ENCODE assay signal across 14 cellular contexts in the genomic region with DNA sequence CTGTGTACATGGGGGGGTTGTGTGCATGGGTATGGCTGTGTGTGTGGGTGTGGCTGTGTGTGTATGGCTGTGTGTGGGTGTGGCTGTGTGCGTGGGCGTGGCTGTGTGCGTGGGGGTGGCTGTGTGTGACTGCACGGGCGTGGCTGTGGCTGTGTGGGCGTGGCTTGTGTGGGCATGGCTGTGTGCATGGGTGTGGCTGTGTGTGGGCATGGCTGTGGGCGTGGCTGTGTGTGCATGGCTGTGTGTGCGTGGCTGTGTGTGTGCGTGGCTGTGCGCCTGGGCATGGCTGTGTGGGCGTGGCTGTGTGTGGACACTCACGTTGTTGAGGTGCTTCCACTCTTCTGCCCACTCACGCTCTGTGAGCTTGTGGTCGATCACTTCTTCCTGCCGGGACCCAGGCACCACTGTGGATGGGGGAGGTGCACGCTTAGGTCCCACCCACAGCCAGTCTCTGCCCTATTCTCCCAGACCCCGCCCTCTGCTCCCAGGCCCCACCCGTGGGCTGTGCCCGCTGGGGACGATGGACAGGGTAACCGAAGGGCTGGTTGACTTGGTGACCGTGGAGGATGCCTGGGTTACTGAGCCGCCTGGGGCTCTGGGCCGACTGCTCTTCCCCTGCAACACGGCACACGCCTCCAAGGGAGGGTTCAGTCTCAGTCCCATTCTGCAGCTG. TPM values are rescaled to one million over a fixed set of nuclear protein-coding genes. Genes with fewer than 3 reads are reported as not detected.
DNase-seq lines count a peak whose midpoint lies in the region; ATAC-seq and TF ChIP-seq lines count a peak whose summit lies in the region.
"Had no signal": no experiment of that assay in that cellular context is flagged by ENCODE, and none has a peak within 500 bp of the region (broad histone marks: within the 10 kb centered on the region; RNA-seq: fewer than 3 reads in every experiment).

No MANE protein-coding gene starts in this region.

- H3K27me3 Mint-ChIP-seq in CD14-positive monocyte (ENCODE audit: low read depth in 3 of 3), result no peaks in the 10 kb centered on the region
- H3K27me3 Mint-ChIP-seq: CD4-positive, CD25-positive, alpha-beta regulatory T cell had no signal

- peak overlapping the region; percentile 60 for H3K27ac ChIP-seq in RWPE1
- H3K27ac ChIP-seq: VCaP had no signal

- peak; percentile 33 for DNase-seq in AG20443 (ENCODE audit: low spot score)
- DNase-seq in GM12864 (ENCODE audit: low read depth), result peak; percentile 10
- DNase-seq in RWPE1 (ENCODE audit: low spot score), result no peak
- peak; percentile 72 for DNase-seq in left lobe of liver (ENCODE audit: low spot score)
- DNase-seq in NCI-H2227 treated with DMSO at 0.1 percent for 48 hours (lab: John Stamatoyannopoulos, UW), result no peak
- no peak for DNase-seq in CD14-positive monocyte (ENCODE audit: low spot score)
- DNase-seq in foreskin melanocyte, result no peak
- DNase-seq: activated gamma-delta T cell; central memory CD4-positive, alpha-beta T cell; NCI-H2171; stimulated activated naive CD4-positive, alpha-beta T cell treated with Interleukin-2 at 50 U/mL for 16 hours had no signal

- CTCF ChIA-PET in RWPE1 (lab: Yijun Ruan, JAX), result interaction anchor here (0.9 kb wide), 1 partner anchor 15 kb away, joined by 3 read pairs; no protein-coding TSS in a partner anchor

- no peak overlapping the region for H3K4me3 Mint-ChIP-seq in CD14-positive monocyte
- H3K4me3 Mint-ChIP-seq: CD4-positive, CD25-positive, alpha-beta regulatory T cell had no signal

- no peaks in the 10 kb centered on the region for H3K4me1 Mint-ChIP-seq in CD14-positive monocyte

- peak; percentile 44 for ATAC-seq in left lobe of liver
- no peak for ATAC-seq in GM18868 (IDR thresholded peaks at IDR 0.05; ENCODE audit: unreplicated experiment)

- peaks cover 53 to 91% of the 10 kb centered on the region in 2 donors for H3K36me3 Mint-ChIP-seq in CD14-positive monocyte
- H3K36me3 Mint-ChIP-seq: CD4-positive, CD25-positive, alpha-beta regulatory T cell had no signal

- H3K9me3 Mint-ChIP-seq in CD14-positive monocyte, result peaks cover 0 to 9% (median 0%) of the 10 kb centered on the region in 7 donors
- H3K9me3 Mint-ChIP-seq: CD4-positive, CD25-positive, alpha-beta regulatory T cell had no signal

- POLR2A ChIA-PET in RWPE1 (lab: Yijun Ruan, JAX; ENCODE audit: low non-redundant PET), result no interaction called here

- no peak overlapping the region for H3K4me3 ChIP-seq in GM12864 (ENCODE audit: low read depth, low read length)

- peak overlapping the region in 1 of 7 donors; percentile 79 for H3K27ac Mint-ChIP-seq in CD14-positive monocyte
- H3K27ac Mint-ChIP-seq: CD4-positive, CD25-positive, alpha-beta regulatory T cell had no signal

- TF ChIP-seq CTCF in GM12864 (IDR thresholded peaks at IDR 0.05; ENCODE audit: low read depth, low read length, missing control alignments) (no peak), RWPE1 (conservative IDR thresholded peaks at IDR 0.05; ENCODE audit: low read depth) (no peak), CD14-positive monocyte (IDR thresholded peaks at IDR 0.05) (no peak)

- intact Hi-C loops in CD14-positive monocyte (cut with micrococcal nuclease), result no loop called here

RNA-seq across cellular contexts. Expression of a gene that starts 16.0 kb away (rescaled TPM):
- 0.23 TPM for total RNA-seq in left lobe of liver
- not detected for polyA plus RNA-seq in CD14-positive monocyte
- total RNA-seq: CD4-positive, CD25-positive, alpha-beta regulatory T cell had no signal
- polyA plus RNA-seq: CD4-positive, CD25-positive, alpha-beta regulatory T cell had no signal

RNA-seq across cellular contexts. Expression of a gene that starts 25.6 kb away (rescaled TPM):
- 20.2 TPM for total RNA-seq in left lobe of liver
- 10 to 100 TPM; 82.4 to 89.3 TPM for polyA plus RNA-seq in CD14-positive monocyte

RNA-seq across cellular contexts. Expression of a gene that starts 25.7 kb away (rescaled TPM):
- 23.1 TPM for total RNA-seq in left lobe of liver
- 10 to 100 TPM; 20.2 to 32.2 TPM for polyA plus RNA-seq in CD14-positive monocyte

Comparison
In these comparisons a context has a peak if more than half of its experiments do, and no peak if none do; other contexts are left out.
1. DNase-seq: peak in AG20443 (single experiment), GM12864 (single experiment) and left lobe of liver (single experiment); none in RWPE1 (single experiment), NCI-H2227 treated with DMSO at 0.1 percent for 48 hours (single experiment), CD14-positive monocyte (single experiment) and foreskin melanocyte (single experiment).